ENCODE assay signal across 8 cellular contexts in the genomic region with DNA sequence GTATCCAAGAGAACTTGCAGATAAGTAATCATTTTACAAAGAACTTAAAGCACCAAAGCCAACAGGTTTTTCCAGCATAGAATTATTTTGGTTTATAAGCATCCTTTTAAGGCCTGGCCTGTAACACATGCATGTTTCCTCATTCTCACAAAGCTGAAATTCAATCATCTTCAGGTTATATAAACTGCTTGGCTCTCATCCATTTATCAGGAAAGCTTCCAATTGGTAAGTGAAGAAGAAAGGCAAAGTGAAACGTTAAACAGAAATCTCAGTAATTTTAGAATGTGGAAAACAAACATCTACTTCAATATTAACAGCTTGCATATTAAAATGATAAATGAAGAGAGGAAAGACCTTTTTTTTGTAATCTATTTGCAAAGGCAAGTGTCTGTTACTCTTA. TPM values are rescaled to one million over a fixed set of nuclear protein-coding genes. Genes with fewer than 3 reads are reported as not detected.
DNase-seq lines count a peak whose midpoint lies in the region; ATAC-seq and TF ChIP-seq lines count a peak whose summit lies in the region.

No MANE protein-coding gene starts in this region.

- TF ChIP-seq CTCF in OCI-LY3 (IDR thresholded peaks at IDR 0.05; ENCODE audit: low read depth, low read length) (no peak), endothelial cell (IDR thresholded peaks at IDR 0.05; ENCODE audit: unreplicated experiment) (no peak), psoas muscle (IDR thresholded peaks at IDR 0.05) (no peak)

- 0% methylated on average over 1 of the region's 1 CpG for WGBS in psoas muscle, 3 donors

- H3K27me3 ChIP-seq in OCI-LY3 (ENCODE audit: low read depth, low read length) (no peaks in the 10 kb centered on the region), psoas muscle (ENCODE audit: insufficient read depth in 3 of 3, low read length in 2 of 3) (no peaks in the 10 kb centered on the region)

- peaks cover 23% of the 10 kb centered on the region for H3K4me1 ChIP-seq in OCI-LY3 (ENCODE audit: low read length)
- H3K4me1 ChIP-seq in psoas muscle = peaks cover 39% of the 10 kb centered on the region

- peaks cover 25% of the 10 kb centered on the region for H4K20me1 ChIP-seq in OCI-LY3 (ENCODE audit: insufficient read depth, low read length)

- H3K4me3 ChIP-seq in OCI-LY3 (ENCODE audit: low read length) = peak overlapping the region; percentile 91
- peak overlapping the region; percentile 85 for H3K4me3 ChIP-seq in psoas muscle

- peak overlapping the region; percentile 96 for H3K9ac ChIP-seq in OCI-LY3 (ENCODE audit: low read length)

- peaks cover 25% of the 10 kb centered on the region for H3K4me1 Mint-ChIP-seq in endothelial cell (ENCODE audit: unreplicated experiment)

- no peak overlapping the region for H3K27ac ChIP-seq in OCI-LY3 (ENCODE audit: low read length)
- peak overlapping the region; percentile 97 for H3K27ac ChIP-seq in psoas muscle

- H3K36me3 ChIP-seq in OCI-LY3 (replicated peaks; ENCODE audit: low read depth, low read length) = peaks cover 40% of the 10 kb centered on the region
- peaks cover 0 to 41% of the 10 kb centered on the region in 2 donors for H3K36me3 ChIP-seq in psoas muscle (ENCODE audit: insufficient read depth in 1 of 2, low read depth in 1 of 2)

- ATAC-seq in psoas muscle = no peak
- no peak for ATAC-seq in GM18517 (IDR thresholded peaks at IDR 0.05; ENCODE audit: unreplicated experiment)

- H3K9me3 ChIP-seq in OCI-LY3 (ENCODE audit: insufficient read depth, low read length) (no peaks in the 10 kb centered on the region), psoas muscle (no peaks in the 10 kb centered on the region)

- H3K36me3 Mint-ChIP-seq in endothelial cell (ENCODE audit: low read depth, unreplicated experiment) = peaks cover 6% of the 10 kb centered on the region

- no peaks in the 10 kb centered on the region for H3K9me3 Mint-ChIP-seq in endothelial cell (ENCODE audit: unreplicated experiment)

- no peak overlapping the region for H3K27ac Mint-ChIP-seq in endothelial cell (ENCODE audit: unreplicated experiment)

- DNase-seq in ELR (ENCODE audit: low read depth) (peak; percentile 32), endothelial cell (ENCODE audit: low spot score) (no peak), psoas muscle (no peak), NCI-H1436 treated with DMSO at 0.1 percent for 48 hours (lab: John Stamatoyannopoulos, UW) (no peak), GF-D8 (lab: John Stamatoyannopoulos, UW) (no peak), NCI-H526 (lab: John Stamatoyannopoulos, UW) (no peak)

- H3K4me2 ChIP-seq in OCI-LY3 (ENCODE audit: low read length) = peak overlapping the region; percentile 79

- H3K79me2 ChIP-seq in OCI-LY3 (ENCODE audit: low read length) = peaks cover 79% of the 10 kb centered on the region

- no peak overlapping the region for H2AFZ ChIP-seq in OCI-LY3 (ENCODE audit: low read depth, low read length)

- peaks cover 9% of the 10 kb centered on the region for H3K27me3 Mint-ChIP-seq in endothelial cell (ENCODE audit: unreplicated experiment)

- peak overlapping the region; percentile 70 for H3K4me3 Mint-ChIP-seq in endothelial cell (ENCODE audit: unreplicated experiment)

- intact Hi-C loops in psoas muscle (cut with DNase I) = loop anchor here (2.0 to 5.0 kb wide), 4 partner anchors 58 to 732 kb away; a partner anchor contains a TSS

RNA-seq across cellular contexts. Expression of a gene that starts 1.6 kb away (rescaled TPM):
- total RNA-seq in endothelial cell (ENCODE audit: unreplicated experiment) = 89.9 TPM
- total RNA-seq in psoas muscle = 10 to 100 TPM; 16.3 to 22.5 (median 18.7) TPM
- polyA plus RNA-seq in psoas muscle = 10 to 100 TPM; 13.2 to 60.2 (median 14.5) TPM

RNA-seq across cellular contexts. Expression of a gene that starts 1.9 kb away (rescaled TPM):
- total RNA-seq in endothelial cell (ENCODE audit: unreplicated experiment) (68.8 TPM), psoas muscle (100 to 1,000 TPM in 2 of 4 donors, 10 to 100 TPM in 2; 67.2 to 103 (median 91.2) TPM)
- 100 to 1,000 TPM in 2 of 3 donors, 10 to 100 TPM in 1; 85.5 to 117 (median 103) TPM for polyA plus RNA-seq in psoas muscle

RNA-seq across cellular contexts. Expression of a gene that starts 58.4 kb away (rescaled TPM):
- 73.6 TPM for total RNA-seq in endothelial cell (ENCODE audit: unreplicated experiment)
- total RNA-seq in psoas muscle = 10 to 100 TPM; 49.5 to 78.1 (median 54.8) TPM
- polyA plus RNA-seq in psoas muscle = 100 to 1,000 TPM in 1 of 3 donors, 10 to 100 TPM in 2; 41.5 to 104 (median 98.1) TPM
